8 cellular contexts compared by ENCODE assay signal in the genomic region with DNA sequence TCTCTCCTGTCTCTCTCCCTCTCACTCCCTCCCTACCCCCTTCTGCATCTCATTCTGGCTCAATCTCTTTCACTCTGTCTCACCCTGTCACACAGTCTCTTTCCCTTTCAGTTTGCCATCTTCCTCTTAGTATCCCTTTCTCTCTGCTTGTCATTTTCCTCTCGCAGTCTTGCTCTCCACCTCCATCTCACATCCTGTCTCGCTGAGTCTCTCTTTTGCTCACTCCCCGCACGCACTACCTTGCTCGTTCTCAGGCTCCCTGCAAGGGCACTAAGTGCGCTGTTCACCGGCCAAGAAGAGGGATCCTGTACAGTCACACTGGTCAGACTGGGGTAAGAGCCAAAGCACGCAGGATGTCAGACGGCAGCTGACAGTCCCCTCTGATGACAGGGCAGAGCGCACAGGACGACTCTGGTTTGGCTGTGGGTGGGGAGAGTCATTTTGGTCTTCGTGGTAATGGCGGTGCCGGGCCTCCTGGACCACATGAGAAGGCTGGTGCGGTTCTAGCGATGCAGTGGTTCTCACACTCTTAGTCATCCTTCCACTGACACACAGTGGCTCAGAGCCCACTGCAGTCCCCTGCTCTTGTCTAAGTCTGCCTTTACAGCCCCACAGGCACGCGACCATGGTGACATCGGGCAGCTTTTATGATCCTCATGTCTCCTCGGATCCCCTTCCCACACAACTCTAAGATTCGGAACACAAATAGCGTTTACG.
DNase-seq lines count a peak whose midpoint lies in the region; ATAC-seq, FAIRE-seq and TF ChIP-seq lines count a peak whose summit lies in the region.

No MANE protein-coding gene starts in this region.

- no peaks in the 10 kb centered on the region for H3K9me3 Mint-ChIP-seq in T-helper 2 cell treated with Interferon-gamma antibody and Interleukin-4, amounts not matched to agents 5 μg/mL and 100 μg/mL, for 36 hours
- no peaks in the 10 kb centered on the region for H3K9me3 Mint-ChIP-seq in natural killer cell treated with Interleukin-12 subunit alpha and Interleukin-12 subunit beta and Interleukin-15 and Interleukin-18, amount 100 ng/mL, for 72 hours

- H3K4me1 ChIP-seq in K562 (replicated peaks in 1 of 2; ENCODE audit: control insufficient read depth in 2 of 2, insufficient read depth in 2 of 2, low read length in 2 of 2), result peaks cover 9 to 30% of the 10 kb centered on the region in 2 experiments
- H3K4me1 ChIP-seq in thyroid gland, result peaks cover 10 to 24% of the 10 kb centered on the region in 2 donors

- H3K27me3 Mint-ChIP-seq in T-helper 2 cell treated with Interferon-gamma antibody and Interleukin-4, amounts not matched to agents 5 μg/mL and 100 μg/mL, for 36 hours (ENCODE audit: low read depth), result peaks cover 6% of the 10 kb centered on the region
- peaks cover 0 to 10% of the 10 kb centered on the region in 2 donors for H3K27me3 Mint-ChIP-seq in natural killer cell treated with Interleukin-12 subunit alpha and Interleukin-12 subunit beta and Interleukin-15 and Interleukin-18, amount 100 ng/mL, for 72 hours

- TF ChIP-seq RAD21 in K562 (CRISPR knock-in tag; conservative IDR thresholded peaks at IDR 0.05 in 1 of 2, IDR thresholded peaks at IDR 0.05 in 1 of 2), result no peak

- H3K27ac Mint-ChIP-seq in T-helper 2 cell treated with Interferon-gamma antibody and Interleukin-4, amounts not matched to agents 5 μg/mL and 100 μg/mL, for 36 hours, result peak overlapping the region; percentile 94
- H3K27ac Mint-ChIP-seq in natural killer cell treated with Interleukin-12 subunit alpha and Interleukin-12 subunit beta and Interleukin-15 and Interleukin-18, amount 100 ng/mL, for 72 hours, result peak overlapping the region; percentile 88 to 94

- peaks cover 2% of the 10 kb centered on the region for H3K36me3 Mint-ChIP-seq in T-helper 2 cell treated with Interferon-gamma antibody and Interleukin-4, amounts not matched to agents 5 μg/mL and 100 μg/mL, for 36 hours (ENCODE audit: low read depth)
- H3K36me3 Mint-ChIP-seq in natural killer cell treated with Interleukin-12 subunit alpha and Interleukin-12 subunit beta and Interleukin-15 and Interleukin-18, amount 100 ng/mL, for 72 hours, result peaks cover 7% of the 10 kb centered on the region

- no peaks in the 10 kb centered on the region for H3K27me3 ChIP-seq in K562 (ENCODE audit: control insufficient read depth in 2 of 2, insufficient read depth in 2 of 2, low read length in 2 of 2)
- H3K27me3 ChIP-seq in thyroid gland, result no peaks in the 10 kb centered on the region
- H3K27me3 ChIP-seq in H7 (ENCODE audit: control insufficient read depth, insufficient read depth, low read length), result no peaks in the 10 kb centered on the region

- TF ChIP-seq POLR2A in K562 (conservative IDR thresholded peaks at IDR 0.05) (no peak), thyroid gland (IDR thresholded peaks at IDR 0.05) (no peak)

- H3K36me3 ChIP-seq in K562 (ENCODE audit: control insufficient read depth, insufficient read depth, low read length) (no peaks in the 10 kb centered on the region), thyroid gland (no peaks in the 10 kb centered on the region), H7 (replicated peaks; ENCODE audit: control insufficient read depth, insufficient read depth, low read length) (no peaks in the 10 kb centered on the region)

- peak overlapping the region; percentile 65 for H3K4me2 ChIP-seq in K562 (ENCODE audit: insufficient read depth, low read length)

- no peaks in the 10 kb centered on the region for H3K9me1 ChIP-seq in K562 (ENCODE audit: control insufficient read depth, insufficient read depth, low read length)

- TF ChIP-seq CTCF in GM12875 (IDR thresholded peaks at IDR 0.05; ENCODE audit: borderline replicate concordance, insufficient read depth, low read depth, low read length), result no peak
- no peak for TF ChIP-seq CTCF in K562 (IDR thresholded peaks at IDR 0.05 in 2 of 3, conservative IDR thresholded peaks at IDR 0.05 in 1 of 3; ENCODE audit: insufficient read depth in 2 of 3, low read depth in 1 of 3, low read length in 3 of 3)
- no peak for TF ChIP-seq CTCF in thyroid gland (IDR thresholded peaks at IDR 0.05)

- peak overlapping the region; percentile 12 for H3K4me3 ChIP-seq in GM12875 (ENCODE audit: low read depth, low read length)
- no peak overlapping the region for H3K4me3 ChIP-seq in K562
- no peak overlapping the region for H3K4me3 ChIP-seq in thyroid gland (replicated peaks in 1 of 3)
- H3K4me3 ChIP-seq in H7 (ENCODE audit: insufficient read depth, low read depth, low read length), result no peak overlapping the region

- peak overlapping the region; percentile 82 for H2AFZ ChIP-seq in K562 (ENCODE audit: low read depth, low read length)

- CTCF ChIA-PET in K562 (lab: Yijun Ruan, JAX; ENCODE audit: low intra/inter-chr PET ratio), result no interaction called here

- POLR2A ChIA-PET in K562 (lab: Yijun Ruan, JAX), result no interaction called here

- peak; percentile 96 for DNase-seq in T-helper 2 cell treated with Interferon-gamma antibody and Interleukin-4, amounts not matched to agents 5 μg/mL and 100 μg/mL, for 36 hours (ENCODE audit: low spot score)
- peak; percentile 10 to 49 (median 20) for DNase-seq in K562 (ENCODE audit: extremely low read depth in 1 of 4, low spot score in 3 of 4)
- DNase-seq in natural killer cell treated with Interleukin-12 subunit alpha and Interleukin-12 subunit beta and Interleukin-15 and Interleukin-18, amount 100 ng/mL, for 72 hours (ENCODE audit: low spot score), result peak; percentile 96
- peak in 1 of 2 donors; percentile 8 for DNase-seq in thyroid gland
- DNase-seq in NCI-H82 (lab: John Stamatoyannopoulos, UW), result no peak
- DNase-seq in H7, result no peak

- H3K9ac ChIP-seq in K562 (ENCODE audit: insufficient read depth in 1 of 2, low read depth in 2 of 2, low read length in 2 of 2), result peak overlapping the region; percentile 43 to 76

- TF ChIP-seq EP300 in K562 (IDR thresholded peaks at IDR 0.05; ENCODE audit: low read length), result no peak

- BruUV-seq in K562 (replicated peaks; lab: Mats Ljungman, UMichigan), result no TSS peak

- H3K79me2 ChIP-seq in K562 (ENCODE audit: control insufficient read depth, insufficient read depth, low read length), result no peaks in the 10 kb centered on the region

- ATAC-seq in HG02642 (IDR thresholded peaks at IDR 0.05; ENCODE audit: poor library complexity, unreplicated experiment) (peak; percentile 93), K562 (peak; percentile 76)
- ATAC-seq in natural killer cell treated with Interleukin-12 subunit alpha and Interleukin-12 subunit beta and Interleukin-15 and Interleukin-18, amount 100 ng/mL, for 72 hours, result peak; percentile 94 to 96

- no peaks in the 10 kb centered on the region for H4K20me1 ChIP-seq in K562 (replicated peaks; ENCODE audit: control insufficient read depth, insufficient read depth, low read length)

- peak overlapping the region; percentile 62; the same call in 2 of the 3 replicates for H3K27ac ChIP-seq in K562 (ENCODE audit: extremely low read depth, low read depth, low read length)
- H3K27ac ChIP-seq in thyroid gland, result peak overlapping the region in 2 of 3 donors; percentile 49 to 66

- H3K4me1 Mint-ChIP-seq in T-helper 2 cell treated with Interferon-gamma antibody and Interleukin-4, amounts not matched to agents 5 μg/mL and 100 μg/mL, for 36 hours (ENCODE audit: low read depth), result peaks cover 40% of the 10 kb centered on the region
- H3K4me1 Mint-ChIP-seq in natural killer cell treated with Interleukin-12 subunit alpha and Interleukin-12 subunit beta and Interleukin-15 and Interleukin-18, amount 100 ng/mL, for 72 hours (ENCODE audit: low read depth in 2 of 2), result peaks cover 37 to 39% of the 10 kb centered on the region in 2 donors

- H3K4me3 Mint-ChIP-seq in T-helper 2 cell treated with Interferon-gamma antibody and Interleukin-4, amounts not matched to agents 5 μg/mL and 100 μg/mL, for 36 hours, result peak overlapping the region; percentile 84
- H3K4me3 Mint-ChIP-seq in natural killer cell treated with Interleukin-12 subunit alpha and Interleukin-12 subunit beta and Interleukin-15 and Interleukin-18, amount 100 ng/mL, for 72 hours, result peak overlapping the region; percentile 89

- FAIRE-seq in K562 (lab: Jason Lieb, UNC), result peak; percentile 40

- in situ Hi-C loops in K562 (cut with MboI), result no loop called here

- intact Hi-C loops in K562 (cut with micrococcal nuclease) (no loop called here), thyroid gland (cut with DNase I) (no loop called here)

- WGBS in K562 (ENCODE audit: insufficient coverage, low coverage, missing lambda C conversion rate), result 10% methylated on average over 22 of the region's 23 CpGs
- 76 to 82% methylated on average over 23 of the region's 23 CpGs for WGBS in thyroid gland, 2 donors

- no peaks in the 10 kb centered on the region for H3K9me3 ChIP-seq in K562 (replicated peaks; ENCODE audit: control insufficient read depth, insufficient read depth, low read depth, low read length)
- H3K9me3 ChIP-seq in thyroid gland, result no peaks in the 10 kb centered on the region

TF ChIP-seq in K562, 482 proteins besides CTCF, POLR2A, EP300 and RAD21 (continues in another document):
- no peak for TF ChIP-seq SRSF9 (IDR thresholded peaks at IDR 0.05; ENCODE audit: borderline replicate concordance, low read depth, low read length)
- TF ChIP-seq POLR2AphosphoS2 (IDR thresholded peaks at IDR 0.05; ENCODE audit: low read length), result no peak
- TF ChIP-seq RBM15 (IDR thresholded peaks at IDR 0.05; ENCODE audit: insufficient read depth, low read length), result no peak
- TF ChIP-seq, protein P1, sequence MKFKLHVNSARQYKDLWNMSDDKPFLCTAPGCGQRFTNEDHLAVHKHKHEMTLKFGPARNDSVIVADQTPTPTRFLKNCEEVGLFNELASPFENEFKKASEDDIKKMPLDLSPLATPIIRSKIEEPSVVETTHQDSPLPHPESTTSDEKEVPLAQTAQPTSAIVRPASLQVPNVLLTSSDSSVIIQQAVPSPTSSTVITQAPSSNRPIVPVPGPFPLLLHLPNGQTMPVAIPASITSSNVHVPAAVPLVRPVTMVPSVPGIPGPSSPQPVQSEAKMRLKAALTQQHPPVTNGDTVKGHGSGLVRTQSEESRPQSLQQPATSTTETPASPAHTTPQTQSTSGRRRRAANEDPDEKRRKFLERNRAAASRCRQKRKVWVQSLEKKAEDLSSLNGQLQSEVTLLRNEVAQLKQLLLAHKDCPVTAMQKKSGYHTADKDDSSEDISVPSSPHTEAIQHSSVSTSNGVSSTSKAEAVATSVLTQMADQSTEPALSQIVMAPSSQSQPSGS (CRISPR knock-in tag; IDR thresholded peaks at IDR 0.05), result no peak

Comparison
In these comparisons a context has a peak if more than half of its experiments do, and no peak if none do; other contexts are left out.
1. DNase-seq: peak in T-helper 2 cell treated with Interferon-gamma antibody and Interleukin-4, amounts not matched to agents 5 μg/mL and 100 μg/mL, for 36 hours (single experiment), K562 (4 of 4) and natural killer cell treated with Interleukin-12 subunit alpha and Interleukin-12 subunit beta and Interleukin-15 and Interleukin-18, amount 100 ng/mL, for 72 hours (single experiment); none in NCI-H82 (single experiment) and H7 (single experiment).
2. Peak in every context shown above with its lines, with median percentiles within 50 percentile points of each other: ATAC-seq.